Comparison of ENCODE assay signal across 8 cellular contexts in the genomic region with DNA sequence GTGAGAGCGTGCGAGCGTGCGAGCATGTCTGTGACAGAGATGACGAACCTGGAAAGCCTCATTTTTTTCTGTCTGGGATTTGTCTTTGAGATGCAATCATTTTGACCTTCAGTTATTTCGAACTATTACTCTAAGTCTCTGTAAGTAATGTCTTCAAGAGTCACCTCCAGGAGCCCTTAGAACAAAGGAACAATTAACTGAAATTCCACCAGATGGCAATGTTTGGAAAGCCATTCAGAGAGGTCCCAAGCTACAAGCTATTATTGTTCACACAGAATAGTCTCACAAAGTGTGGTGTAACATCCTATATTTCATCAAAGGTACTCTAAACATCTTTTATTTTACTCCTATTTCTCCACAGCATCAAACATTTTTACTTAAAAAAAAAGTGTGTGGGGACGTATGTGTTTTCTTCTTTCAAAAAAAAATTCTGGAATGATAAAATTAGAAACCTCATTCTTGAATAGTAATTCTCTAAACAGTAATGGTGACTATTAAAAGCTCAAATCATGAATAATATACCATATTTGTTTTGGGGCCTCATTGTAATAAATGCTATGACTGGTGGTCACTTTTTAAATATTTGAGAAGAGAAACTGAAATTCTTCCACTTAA. TPM values are rescaled to one million over a fixed set of nuclear protein-coding genes. Genes with fewer than 3 reads are reported as not detected.
DNase-seq lines count a peak whose midpoint lies in the region; ATAC-seq and TF ChIP-seq lines count a peak whose summit lies in the region.

No MANE protein-coding gene starts in this region.

- H3K9me3 Mint-ChIP-seq in nephron = no peaks in the 10 kb centered on the region

- DNase-seq in AG04449 (ENCODE audit: low read depth, low spot score) (no peak), NCI-H1105 treated with DMSO at 0.1 percent for 48 hours (lab: John Stamatoyannopoulos, UW) (peak; percentile 64), SKM-1 treated with dmso at 0.1 percent for 144 hours (lab: John Stamatoyannopoulos, UW; ENCODE audit: unreplicated experiment) (peak; percentile 63), fibroblast of lung (ENCODE audit: low read depth in 2 of 2) (peak; percentile 55 to 82)
- no peak for DNase-seq in activated T-cell treated with anti-CD3 and anti-CD28 coated beads, Interleukin-2, amount 50 U/mL, for 1 hour

- no peak overlapping the region for H3K27ac ChIP-seq in fibroblast of lung (ENCODE audit: insufficient read depth, low read length)

- no peak overlapping the region for H2AFZ ChIP-seq in fibroblast of lung (ENCODE audit: low read length)

- no peak overlapping the region for H3K27ac Mint-ChIP-seq in nephron

- H3K9ac ChIP-seq in fibroblast of lung (ENCODE audit: insufficient read depth, low read length) = no peak overlapping the region

- H3K4me1 ChIP-seq in fibroblast of lung (ENCODE audit: control insufficient read depth, extremely low read depth, insufficient read depth, low read length) = no peaks in the 10 kb centered on the region

- H4K20me1 ChIP-seq in fibroblast of lung (ENCODE audit: control insufficient read depth, extremely low read depth, insufficient read depth, low read length) = no peaks in the 10 kb centered on the region

- H3K4me2 ChIP-seq in fibroblast of lung (ENCODE audit: extremely low read depth, insufficient read depth, low read length) = no peak overlapping the region

- ATAC-seq in HG02759 (IDR thresholded peaks at IDR 0.05; ENCODE audit: unreplicated experiment) = peak; percentile 88

- H3K36me3 ChIP-seq in fibroblast of lung (ENCODE audit: control insufficient read depth, insufficient read depth, low read length) = no peaks in the 10 kb centered on the region

- no peaks in the 10 kb centered on the region for H3K36me3 Mint-ChIP-seq in nephron (ENCODE audit: low read depth)

- no peak overlapping the region for H3K4me3 Mint-ChIP-seq in nephron

- CTCF ChIA-PET in AG04449 (lab: Yijun Ruan, JAX) = interaction anchor here (0.7 to 7.0 kb wide), 30 partner anchors 9 to 944 kb away, joined by 3 to 213 read pairs (median 4); partner anchors contain the start of gene ZNF397

- H3K9me3 ChIP-seq in fibroblast of lung (ENCODE audit: control insufficient read depth, insufficient read depth, low read depth, low read length) = no peaks in the 10 kb centered on the region

- TF ChIP-seq CTCF in AG04449 (IDR thresholded peaks at IDR 0.05; ENCODE audit: insufficient read depth, low read length, missing control alignments) = peak; percentile 31
- TF ChIP-seq CTCF in GM12875 (IDR thresholded peaks at IDR 0.05; ENCODE audit: borderline replicate concordance, insufficient read depth, low read depth, low read length) = peak; percentile 29; the same call in 1 of the 2 replicates
- peak; percentile 60 to 64 for TF ChIP-seq CTCF in fibroblast of lung (conservative IDR thresholded peaks at IDR 0.05 in 1 of 2, IDR thresholded peaks at IDR 0.05 in 1 of 2; ENCODE audit: low read depth in 1 of 2, low read length in 2 of 2)
- TF ChIP-seq CTCF in nephron (IDR thresholded peaks at IDR 0.05; ENCODE audit: unreplicated experiment in 3 of 3) = peak; percentile 58 to 75 (median 60)

- H3K4me1 Mint-ChIP-seq in nephron = no peaks in the 10 kb centered on the region

- no peaks in the 10 kb centered on the region for H3K79me2 ChIP-seq in fibroblast of lung (ENCODE audit: control insufficient read depth, insufficient read depth, low read length)

- H3K27me3 Mint-ChIP-seq in nephron (ENCODE audit: low read depth) = no peaks in the 10 kb centered on the region

- H3K27me3 ChIP-seq in fibroblast of lung (ENCODE audit: control insufficient read depth, insufficient read depth, low read length) = no peaks in the 10 kb centered on the region

- POLR2A ChIA-PET in AG04449 (lab: Yijun Ruan, JAX) = no interaction called here

- H3K4me3 ChIP-seq in AG04449 (ENCODE audit: low read depth, low read length) (no peak overlapping the region), GM12875 (ENCODE audit: low read depth, low read length) (no peak overlapping the region), fibroblast of lung (replicated peaks in 1 of 4; ENCODE audit: control extremely low read depth in 1 of 4, insufficient read depth in 1 of 4, low read depth in 3 of 4, low read length in 4 of 4) (no peak overlapping the region)

RNA-seq across cellular contexts. Expression of gene MAPRE2, which starts 35.1 kb away (rescaled TPM):
- total RNA-seq in fibroblast of lung = 8.2 and 18.5 TPM in 2 replicates
- 88.1 and 95.6 TPM in 2 replicates for polyA plus RNA-seq in fibroblast of lung
- 36.1 and 39.0 TPM in 2 replicates for polyA plus RNA-seq in fibroblast of lung (2012)
- 36.0 and 39.2 TPM in 2 replicates for polyA minus RNA-seq in fibroblast of lung (ENCODE audit: low replicate concordance)

Comparison
In these comparisons a context has a peak if more than half of its experiments do, and no peak if none do; other contexts are left out.
1. DNase-seq: peak in NCI-H1105 treated with DMSO at 0.1 percent for 48 hours (single experiment), SKM-1 treated with dmso at 0.1 percent for 144 hours (single experiment) and fibroblast of lung (2 of 2); none in AG04449 (single experiment) and activated T-cell treated with anti-CD3 and anti-CD28 coated beads, Interleukin-2, amount 50 U/mL, for 1 hour (single experiment).
2. Peak in every context shown above with its lines, with median percentiles within 50 percentile points of each other: CTCF ChIP-seq.